Comparison of ENCODE assay signal across 12 cellular contexts in the genomic region with DNA sequence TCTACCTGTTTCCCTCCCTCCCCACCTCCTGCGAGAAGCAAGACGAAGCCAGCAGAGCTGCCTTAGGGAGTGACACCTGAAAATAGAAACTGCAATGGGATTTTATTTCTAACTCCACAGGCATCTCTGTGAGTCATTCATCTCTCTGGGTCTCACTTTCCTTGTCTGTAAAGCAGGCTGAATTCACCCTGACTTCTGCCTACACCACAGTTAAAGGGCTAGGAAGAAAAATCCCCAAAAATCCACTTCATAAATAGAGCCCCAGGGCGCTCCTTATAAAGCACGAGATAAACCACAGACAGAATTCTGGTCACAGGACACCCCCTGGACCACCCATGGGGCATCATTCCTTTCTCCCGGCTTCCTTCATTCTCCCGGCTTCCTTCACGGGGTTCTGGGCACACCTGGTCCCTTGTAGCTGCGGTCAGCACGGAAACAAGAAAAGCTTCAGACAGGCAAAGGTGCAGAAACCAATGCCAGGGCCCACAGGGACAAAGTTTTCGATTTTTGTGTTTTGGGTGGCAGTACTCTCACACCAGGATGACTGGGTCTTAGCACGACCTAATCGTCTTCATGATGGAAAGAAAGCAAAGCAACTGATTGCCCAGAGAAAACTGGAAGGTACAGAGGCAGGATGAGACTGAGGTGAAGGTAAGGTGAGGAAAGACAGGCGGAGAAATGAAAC. TPM values are rescaled to one million over a fixed set of nuclear protein-coding genes. Genes with fewer than 3 reads are reported as not detected.
A peak's percentile ranks its signal among the peaks of the same experiment; 100 is the strongest.
DNase-seq lines count a peak whose midpoint lies in the region; ATAC-seq and TF ChIP-seq lines count a peak whose summit lies in the region.
"Had no signal": no experiment of that assay in that cellular context is flagged by ENCODE, and none has a peak within 500 bp of the region (broad histone marks: within the 10 kb centered on the region; RNA-seq: fewer than 3 reads in every experiment).

No MANE protein-coding gene starts in this region.

- H3K36me3 Mint-ChIP-seq in WTC11 = no peaks in the 10 kb centered on the region
- H3K36me3 Mint-ChIP-seq in activated CD8-positive, alpha-beta memory T cell treated with anti-CD3 and anti-CD28 coated beads, Interleukin-2, amount 10 ng/mL, durations not matched to agents 7 days and 5 days = no peaks in the 10 kb centered on the region
- H3K36me3 Mint-ChIP-seq: natural killer cell had no signal

- POLR2A ChIA-PET in WTC11 (lab: Charles Lee) = interaction anchor here (1.2 kb wide), 1 partner anchor 18 kb away, joined by 4 read pairs; no protein-coding TSS in a partner anchor

- H3K27ac Mint-ChIP-seq in WTC11 = peak overlapping the region; percentile 88
- no peak overlapping the region for H3K27ac Mint-ChIP-seq in activated CD8-positive, alpha-beta memory T cell treated with anti-CD3 and anti-CD28 coated beads, Interleukin-2, amount 10 ng/mL, durations not matched to agents 7 days and 5 days
- H3K27ac Mint-ChIP-seq: activated naive CD4-positive, alpha-beta T cell treated with anti-CD3 and anti-CD28 coated beads, Interleukin-2, amount 10 ng/mL, durations not matched to agents 7 days and 5 days; natural killer cell had no signal

- H3K9me3 ChIP-seq in stomach = no peaks in the 10 kb centered on the region

- H3K4me3 ChIP-seq in foreskin fibroblast (ENCODE audit: low read depth in 1 of 2, low read length in 2 of 2) (no peak overlapping the region), stomach (no peak overlapping the region)

- H3K27ac ChIP-seq in stomach = peak overlapping the region in 3 of 5 donors; percentile 65 to 98 (median 97)

- no peak for TF ChIP-seq POLR2A in stomach (IDR thresholded peaks at IDR 0.05)

- H3K4me1 Mint-ChIP-seq in WTC11 = peaks cover 11% of the 10 kb centered on the region
- H3K4me1 Mint-ChIP-seq in activated CD8-positive, alpha-beta memory T cell treated with anti-CD3 and anti-CD28 coated beads, Interleukin-2, amount 10 ng/mL, durations not matched to agents 7 days and 5 days = peaks cover 21% of the 10 kb centered on the region

- H3K4me3 Mint-ChIP-seq in WTC11 = no peak overlapping the region; the same call in 1 of the 2 replicates
- no peak overlapping the region for H3K4me3 Mint-ChIP-seq in activated CD8-positive, alpha-beta memory T cell treated with anti-CD3 and anti-CD28 coated beads, Interleukin-2, amount 10 ng/mL, durations not matched to agents 7 days and 5 days
- H3K4me3 Mint-ChIP-seq: activated naive CD4-positive, alpha-beta T cell treated with anti-CD3 and anti-CD28 coated beads, Interleukin-2, amount 10 ng/mL, durations not matched to agents 7 days and 5 days had no signal

- H3K27me3 ChIP-seq in stomach = peaks cover 0 to 2% (median 0%) of the 10 kb centered on the region in 3 donors

- intact Hi-C loops in stomach (cut with DNase I; ENCODE audit: low total_unique reads) = no loop called here

- peaks cover 2% of the 10 kb centered on the region; the same call in 1 of the 2 replicates for H3K27me3 Mint-ChIP-seq in WTC11 (ENCODE audit: low read depth)
- H3K27me3 Mint-ChIP-seq in activated CD8-positive, alpha-beta memory T cell treated with anti-CD3 and anti-CD28 coated beads, Interleukin-2, amount 10 ng/mL, durations not matched to agents 7 days and 5 days = peaks cover 8% of the 10 kb centered on the region

- TF ChIP-seq EP300 in stomach (IDR thresholded peaks at IDR 0.05) = no peak

- DNase-seq in HCEC 1CT (peak; percentile 45), WTC11 (ENCODE audit: low spot score) (no peak), foreskin fibroblast (peak; percentile 39 to 67), stomach (no peak), superior temporal gyrus (ENCODE audit: extremely low spot score) (no peak), cerebellar cortex (ENCODE audit: low spot score) (no peak)
- DNase-seq in activated CD8-positive, alpha-beta memory T cell treated with anti-CD3 and anti-CD28 coated beads, Interleukin-2, amount 10 ng/mL, durations not matched to agents 7 days and 5 days = no peak
- DNase-seq in activated CD8-positive, alpha-beta memory T cell treated with anti-CD3 and anti-CD28 coated beads, Interleukin-2, amount 50 U/mL, for 4 hours = no peak
- DNase-seq: activated naive CD4-positive, alpha-beta T cell treated with anti-CD3 and anti-CD28 coated beads, Interleukin-2, amount 10 ng/mL, durations not matched to agents 7 days and 5 days; DMS53; natural killer cell; SHP77 treated with DMSO at 0.1 percent for 48 hours had no signal

- CTCF ChIA-PET in WTC11 (lab: Charles Lee) = interaction anchor here (1.0 to 6.6 kb wide), 3 partner anchors 17 to 259 kb away, joined by 3 to 154 read pairs (median 14); no protein-coding TSS in a partner anchor
- CTCF ChIA-PET in activated CD8-positive, alpha-beta memory T cell treated with anti-CD3 and anti-CD28 coated beads, Interleukin-2, amount 10 ng/mL, durations not matched to agents 7 days and 5 days (lab: Charles Lee) = interaction anchor here (1.7 kb wide), 1 partner anchor 90 kb away, joined by 5 read pairs; no protein-coding TSS in a partner anchor

- no peak for TF ChIP-seq CTCF in WTC11 (IDR thresholded peaks at IDR 0.05)
- TF ChIP-seq CTCF in foreskin fibroblast (IDR thresholded peaks at IDR 0.05; ENCODE audit: low read depth, low read length) = no peak
- no peak for TF ChIP-seq CTCF in stomach (IDR thresholded peaks at IDR 0.05)

- WGBS in stomach, 5 donors = 61 to 72% (median 63%) methylated on average over 13 of the region's 13 CpGs

- H3K9me3 Mint-ChIP-seq in WTC11 = no peaks in the 10 kb centered on the region
- H3K9me3 Mint-ChIP-seq in activated CD8-positive, alpha-beta memory T cell treated with anti-CD3 and anti-CD28 coated beads, Interleukin-2, amount 10 ng/mL, durations not matched to agents 7 days and 5 days (ENCODE audit: low read depth) = no peaks in the 10 kb centered on the region
- H3K9me3 Mint-ChIP-seq: activated naive CD4-positive, alpha-beta T cell treated with anti-CD3 and anti-CD28 coated beads, Interleukin-2, amount 10 ng/mL, durations not matched to agents 7 days and 5 days; natural killer cell had no signal

- H3K36me3 ChIP-seq in stomach = no peaks in the 10 kb centered on the region

- ATAC-seq in WTC11 = no peak
- ATAC-seq in activated CD8-positive, alpha-beta memory T cell treated with anti-CD3 and anti-CD28 coated beads, Interleukin-2, amount 10 ng/mL, durations not matched to agents 7 days and 5 days = no peak
- ATAC-seq: natural killer cell had no signal

- peaks cover 29 to 39% (median 30%) of the 10 kb centered on the region in 4 donors for H3K4me1 ChIP-seq in stomach

TF ChIP-seq in WTC11, 78 proteins besides CTCF, POLR2A, EP300 and RAD21:
- TF ChIP-seq ATF1 (CRISPR knock-in tag; IDR thresholded peaks at IDR 0.05) (no peak), GABPB1 (CRISPR knock-in tag; IDR thresholded peaks at IDR 0.05) (no peak), ZNF671 (CRISPR knock-in tag; IDR thresholded peaks at IDR 0.05) (no peak), NFE2L1 (CRISPR knock-in tag; IDR thresholded peaks at IDR 0.05) (no peak)

RNA-seq across cellular contexts. Expression of a gene that starts 2.8 kb away (rescaled TPM):
- total RNA-seq in WTC11 (2021) (7.4 to 7.9 TPM (median 7.8 TPM) in 3 replicates), stomach (10 to 100 TPM; 17.9 to 54.3 (median 34.9) TPM)
- 1 to 10 TPM; 3.2 to 9.2 (median 7.5) TPM for polyA plus RNA-seq in stomach
- 10 to 100 TPM; 13.2 to 13.5 TPM for total RNA-seq in activated CD8-positive, alpha-beta memory T cell treated with anti-CD3 and anti-CD28 coated beads, Interleukin-2, amount 10 ng/mL, durations not matched to agents 7 days and 5 days

Comparison
In these comparisons a context has a peak if more than half of its experiments do, and no peak if none do; other contexts are left out.
1. DNase-seq: peak in HCEC 1CT (single experiment) and foreskin fibroblast (2 of 2); none in WTC11 (single experiment), stomach (single experiment), activated CD8-positive, alpha-beta memory T cell treated with anti-CD3 and anti-CD28 coated beads, Interleukin-2, amount 10 ng/mL, durations not matched to agents 7 days and 5 days (single experiment), activated CD8-positive, alpha-beta memory T cell treated with anti-CD3 and anti-CD28 coated beads, Interleukin-2, amount 50 U/mL, for 4 hours (single experiment), superior temporal gyrus (single experiment) and cerebellar cortex (single experiment).